ENCODE assay signal across 1 cellular context in genomic region chr22:38108561-38109319, GRCh38.
TF ChIP-seq lines count a peak whose summit lies in the region.

No MANE protein-coding gene starts in this region.

TF ChIP-seq in H1, 55 proteins besides CTCF, POLR2A, EP300 and RAD21:
- TF ChIP-seq POLR2AphosphoS5 (IDR thresholded peaks at IDR 0.05; ENCODE audit: low read depth, low read length) (no peak), SIRT6 (IDR thresholded peaks at IDR 0.05; ENCODE audit: low read length) (no peak), ATF3 (IDR thresholded peaks at IDR 0.05; ENCODE audit: insufficient read depth, low read depth, low read length) (no peak), ASH2L (IDR thresholded peaks at IDR 0.05; ENCODE audit: low read length) (no peak), FOSL1 (IDR thresholded peaks at IDR 0.05; ENCODE audit: insufficient read depth, low read depth, low read length) (no peak), SP2 (IDR thresholded peaks at IDR 0.05; ENCODE audit: low read length) (no peak), CHD2 (IDR thresholded peaks at IDR 0.05; ENCODE audit: low read length) (no peak), CBX8 (IDR thresholded peaks at IDR 0.05; ENCODE audit: borderline replicate concordance, low read depth, low read length) (no peak), E2F6 (IDR thresholded peaks at IDR 0.05) (no peak), PHF8 (conservative IDR thresholded peaks at IDR 0.05; ENCODE audit: low read depth, low read length) (no peak), RBBP5 (IDR thresholded peaks at IDR 0.05; ENCODE audit: borderline replicate concordance, low read depth, low read length) (no peak), TAF7 (optimal IDR thresholded peaks at IDR 0.05; ENCODE audit: borderline replicate concordance, low read depth, low read length) (no peak), GTF2F1 (IDR thresholded peaks at IDR 0.05; ENCODE audit: borderline replicate concordance, low read depth, low read length) (no peak)
TF ChIP-seq in H1: peak in this region for 0.
